Comparison of ENCODE assay signal across 25 cellular contexts in genomic region chr18:67581178-67581577, GRCh38.
"Had no signal": no experiment of that assay in that cellular context is flagged by ENCODE, and none has a peak within 500 bp of the region (broad histone marks: within the 10 kb centered on the region; RNA-seq: fewer than 3 reads in every experiment).

No MANE protein-coding gene starts in this region.

- DNase-seq: activated B cell treated with CpG ODN at 0.5 μM for 24 hours; activated CD4-positive, alpha-beta T cell treated with anti-CD3 and anti-CD28 coated beads for 48 hours; activated CD4-positive, alpha-beta T cell treated with anti-CD3 and anti-CD28 coated beads, Interleukin-2, amount 50 U/mL, for 1 hour; activated CD4-positive, alpha-beta T cell treated with anti-CD3 and anti-CD28 coated beads, Interleukin-2, amount 50 U/mL, for 48 hours; activated CD8-positive, alpha-beta memory T cell treated with anti-CD3 and anti-CD28 coated beads for 24 hours; activated CD8-positive, alpha-beta T cell treated with anti-CD3 and anti-CD28 coated beads for 36 hours; activated effector memory CD4-positive, alpha-beta T cell treated with Interleukin-2 at 50 U/mL for 16 hours; activated gamma-delta T cell treated with Interleukin-2 at 50 U/mL for 16 hours; activated naive CD4-positive, alpha-beta T cell treated with anti-CD3 and anti-CD28 coated beads, Interleukin-2, amount 50 U/mL, for 16 hours; activated naive CD4-positive, alpha-beta T cell treated with Interleukin-2 at 50 U/mL for 16 hours; activated T-cell treated with anti-CD3 and anti-CD28 coated beads, Interleukin-2, amount 50 U/mL, for 4 hours; amniotic stem cell; anterior cingulate cortex; brain microvascular endothelial cell; dorsolateral prefrontal cortex; effector memory CD4-positive, alpha-beta T cell; endodermal cell; foreskin fibroblast; head of caudate nucleus; T1000; WERI-Rb-1 had no signal

- H3K4me3 ChIP-seq: coronary artery, dorsolateral prefrontal cortex had no signal

- H3K36me3 ChIP-seq: brain microvascular endothelial cell, WERI-Rb-1 had no signal

- ATAC-seq: activated CD4-positive, CD25-positive, alpha-beta regulatory T cell treated with anti-CD3 and anti-CD28 coated beads, Interleukin-2, amount 50 U/mL, for 24 hours; activated CD8-positive, alpha-beta T cell treated with anti-CD3 and anti-CD28 coated beads for 36 hours; activated T-cell treated with anti-CD3 and anti-CD28 coated beads, Interleukin-2, amount 50 U/mL, for 4 hours; activated T-helper 17 cell treated with anti-CD3 and anti-CD28 coated beads, Interleukin-2, amount 50 U/mL, for 72 hours; esophagus mucosa had no signal

- H3K27ac ChIP-seq: brain microvascular endothelial cell, coronary artery, dorsolateral prefrontal cortex, WERI-Rb-1 had no signal

- H3K27me3 ChIP-seq: brain microvascular endothelial cell, dorsolateral prefrontal cortex had no signal
